Comparison of ENCODE assay signal across 8 cellular contexts in genomic region chr10:124612611-124613498, GRCh38.
DNase-seq lines count a peak whose midpoint lies in the region; ATAC-seq and TF ChIP-seq lines count a peak whose summit lies in the region.

No MANE protein-coding gene starts in this region.

- no peaks in the 10 kb centered on the region for H3K9me3 ChIP-seq in tibial nerve

- no peak overlapping the region for H3K4me3 ChIP-seq in tibial nerve

- peak; percentile 18 for DNase-seq in activated T-cell treated with anti-CD3 and anti-CD28 coated beads for 1 hour (ENCODE audit: low read depth)
- no peak for DNase-seq in activated T-cell treated with anti-CD3 and anti-CD28 coated beads for 4 hours
- peak; percentile 39 for DNase-seq in activated CD4-positive, alpha-beta memory T cell treated with anti-CD3 and anti-CD28 coated beads for 36 hours
- peak; percentile 87 for DNase-seq in iPS-NIHi7 (ENCODE audit: extremely low spot score)
- no peak for DNase-seq in tibial nerve (ENCODE audit: low spot score in 2 of 2)
- DNase-seq in NCI-H748 treated with DMSO at 0.1 percent for 48 hours (lab: John Stamatoyannopoulos, UW): no peak

- no peaks in the 10 kb centered on the region for H3K9me3 Mint-ChIP-seq in activated CD4-positive, alpha-beta memory T cell treated with anti-CD3 and anti-CD28 coated beads for 36 hours

- no peak for TF ChIP-seq POLR2A in tibial nerve (IDR thresholded peaks at IDR 0.05)

- peaks cover 3% of the 10 kb centered on the region for H3K36me3 Mint-ChIP-seq in activated CD4-positive, alpha-beta memory T cell treated with anti-CD3 and anti-CD28 coated beads for 36 hours

- H3K27ac Mint-ChIP-seq in activated CD4-positive, alpha-beta memory T cell treated with anti-CD3 and anti-CD28 coated beads for 36 hours: no peak overlapping the region

- H3K4me1 Mint-ChIP-seq in activated CD4-positive, alpha-beta memory T cell treated with anti-CD3 and anti-CD28 coated beads for 36 hours (ENCODE audit: low read depth): peaks cover 34% of the 10 kb centered on the region

- 32 to 46% methylated on average over 13 to 18 of the region's 18 CpGs for WGBS in tibial nerve, 2 donors

- no peak overlapping the region for H3K4me3 Mint-ChIP-seq in activated CD4-positive, alpha-beta memory T cell treated with anti-CD3 and anti-CD28 coated beads for 36 hours

- intact Hi-C loops in activated CD4-positive, alpha-beta memory T cell treated with anti-CD3 and anti-CD28 coated beads for 36 hours (cut with micrococcal nuclease): loop anchor here (5.0 kb wide), 1 partner anchor 81 kb away; no protein-coding TSS in a partner anchor

- CTCF ChIA-PET in activated CD4-positive, alpha-beta memory T cell treated with anti-CD3 and anti-CD28 coated beads for 36 hours (lab: Charles Lee): interaction anchor here (0.8 to 3.3 kb wide), 6 partner anchors 76 to 133 kb away, joined by 3 to 13 read pairs (median 4); no protein-coding TSS in a partner anchor

- ATAC-seq in GM21723 (IDR thresholded peaks at IDR 0.05; ENCODE audit: unreplicated experiment) (no peak), HG02840 (IDR thresholded peaks at IDR 0.05; ENCODE audit: low FRiP score, unreplicated experiment) (no peak)

- H3K27me3 ChIP-seq in tibial nerve: no peaks in the 10 kb centered on the region

- H3K27me3 Mint-ChIP-seq in activated CD4-positive, alpha-beta memory T cell treated with anti-CD3 and anti-CD28 coated beads for 36 hours: no peaks in the 10 kb centered on the region

- TF ChIP-seq EP300 in tibial nerve (IDR thresholded peaks at IDR 0.05): no peak

- H3K36me3 ChIP-seq in tibial nerve: peaks cover 0 to 27% (median 0%) of the 10 kb centered on the region in 3 donors

- peak overlapping the region; percentile 8 to 83 (median 76) for H3K27ac ChIP-seq in tibial nerve

- no peak for TF ChIP-seq CTCF in tibial nerve (IDR thresholded peaks at IDR 0.05)

- POLR2A ChIA-PET in activated CD4-positive, alpha-beta memory T cell treated with anti-CD3 and anti-CD28 coated beads for 36 hours (lab: Charles Lee): interaction anchor here (1.4 kb wide), 1 partner anchor 105 kb away, joined by 5 read pairs; no protein-coding TSS in a partner anchor

- peaks cover 0 to 63% (median 36%) of the 10 kb centered on the region in 4 donors for H3K4me1 ChIP-seq in tibial nerve

Comparison
In these comparisons a context has a peak if more than half of its experiments do, and no peak if none do; other contexts are left out.
1. DNase-seq: peak in activated T-cell treated with anti-CD3 and anti-CD28 coated beads for 1 hour (single experiment), activated CD4-positive, alpha-beta memory T cell treated with anti-CD3 and anti-CD28 coated beads for 36 hours (single experiment) and iPS-NIHi7 (single experiment); none in activated T-cell treated with anti-CD3 and anti-CD28 coated beads for 4 hours (single experiment), tibial nerve (0 of 2) and NCI-H748 treated with DMSO at 0.1 percent for 48 hours (single experiment).